13 cellular contexts compared by ENCODE assay signal in the genomic region with DNA sequence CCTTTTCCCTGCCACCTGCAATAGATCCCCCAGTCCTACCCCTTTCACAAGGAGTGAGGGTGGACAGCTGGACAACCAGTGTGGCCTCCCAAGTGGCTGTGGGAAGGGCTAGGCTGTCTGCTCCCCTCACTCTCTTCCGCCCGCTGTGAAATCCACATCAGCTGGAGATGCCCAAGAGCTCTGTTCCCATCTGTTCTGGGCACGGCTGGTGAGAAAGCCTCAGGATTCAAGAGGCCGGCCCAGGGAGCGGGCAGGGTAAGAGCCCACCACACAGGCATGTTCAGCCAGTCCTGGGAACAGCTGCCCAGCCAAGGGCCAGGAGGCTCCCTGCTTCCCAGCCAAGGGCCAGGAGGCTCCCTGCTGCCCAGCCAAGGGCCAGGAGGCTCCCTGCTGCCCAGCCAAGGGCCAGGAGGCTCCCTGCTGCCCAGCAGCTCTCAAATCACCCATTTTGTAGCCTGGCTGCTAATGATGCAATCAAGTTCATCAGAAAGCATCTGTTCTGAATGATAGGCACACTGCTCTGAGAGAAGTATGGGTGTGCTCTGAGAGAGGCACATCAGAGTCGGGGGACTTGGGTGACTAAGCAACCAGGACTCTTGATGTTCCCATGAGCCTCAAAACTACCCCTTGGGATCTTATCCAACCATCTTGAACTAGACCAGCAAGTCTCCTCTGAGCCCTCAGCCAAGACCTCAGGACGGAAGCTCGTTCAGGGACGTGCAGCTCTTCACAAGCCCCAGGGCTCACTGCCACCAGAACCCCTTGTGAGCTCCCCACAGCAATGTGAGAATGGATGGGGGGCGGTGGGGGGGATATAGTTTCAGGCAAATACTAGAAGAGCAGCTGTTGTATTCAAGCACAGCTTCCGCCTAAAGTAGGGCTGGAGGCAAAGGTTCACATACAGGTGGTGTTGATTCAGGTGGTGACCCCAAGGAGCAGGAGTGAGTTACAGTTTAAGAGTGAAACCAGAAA. TPM values are rescaled to one million over a fixed set of nuclear protein-coding genes. Genes with fewer than 3 reads are reported as not detected.
DNase-seq lines count a peak whose midpoint lies in the region; ATAC-seq and TF ChIP-seq lines count a peak whose summit lies in the region.
"Had no signal": no experiment of that assay in that cellular context is flagged by ENCODE, and none has a peak within 500 bp of the region (broad histone marks: within the 10 kb centered on the region; RNA-seq: fewer than 3 reads in every experiment).

No MANE protein-coding gene starts in this region.

- H3K27me3 ChIP-seq in A673 (replicated peaks; ENCODE audit: insufficient read depth, low read depth, low read length, poor library complexity) (no peaks in the 10 kb centered on the region), SJCRH30 (no peaks in the 10 kb centered on the region)
- no peaks in the 10 kb centered on the region for H3K27me3 ChIP-seq in naive thymus-derived CD4-positive, alpha-beta T cell (ENCODE audit: control insufficient read depth in 2 of 2, insufficient read depth in 2 of 2, low read length in 2 of 2)
- H3K27me3 ChIP-seq: upper lobe of left lung had no signal

- peaks cover 0 to 14% (median 6%) of the 10 kb centered on the region in 7 donors for H3K4me1 Mint-ChIP-seq in naive thymus-derived CD4-positive, alpha-beta T cell
- H3K4me1 Mint-ChIP-seq in activated CD8-positive, alpha-beta T cell treated with anti-CD3 and anti-CD28 coated beads, Interleukin-2, amount 10 ng/mL, durations not matched to agents 7 days and 5 days (ENCODE audit: low read depth): peaks cover 11% of the 10 kb centered on the region

- BruUV-seq in A673 (replicated peaks; lab: Mats Ljungman, UMichigan): no TSS peak

- no peaks in the 10 kb centered on the region for H3K9me3 ChIP-seq in A673 (ENCODE audit: low read depth, low read length, poor library complexity, severe bottlenecking)
- no peaks in the 10 kb centered on the region for H3K9me3 ChIP-seq in SJCRH30 (replicated peaks)
- no peaks in the 10 kb centered on the region for H3K9me3 ChIP-seq in naive thymus-derived CD4-positive, alpha-beta T cell (ENCODE audit: control insufficient read depth in 2 of 3, low read length in 3 of 3)
- H3K9me3 ChIP-seq: upper lobe of left lung had no signal

- H3K36me3 ChIP-seq in A673 (ENCODE audit: insufficient read depth, low read length, poor library complexity, severe bottlenecking): no peaks in the 10 kb centered on the region
- no peaks in the 10 kb centered on the region for H3K36me3 ChIP-seq in SJCRH30
- no peaks in the 10 kb centered on the region for H3K36me3 ChIP-seq in naive thymus-derived CD4-positive, alpha-beta T cell (ENCODE audit: control insufficient read depth in 2 of 3, insufficient read depth in 3 of 3, low read length in 3 of 3)
- H3K36me3 ChIP-seq: upper lobe of left lung had no signal

- H3K4me3 ChIP-seq in A673 (ENCODE audit: low read depth, low read length, poor library complexity, severe bottlenecking) (no peak overlapping the region), SJCRH30 (peak overlapping the region; percentile 7; the same call in 1 of the 2 replicates)
- no peak overlapping the region for H3K4me3 ChIP-seq in naive thymus-derived CD4-positive, alpha-beta T cell (ENCODE audit: low read length)
- H3K4me3 ChIP-seq: upper lobe of left lung had no signal

- intact Hi-C loops in A673 (cut with micrococcal nuclease; ENCODE audit: unreplicated experiment): no loop called here
- intact Hi-C loops in naive thymus-derived CD4-positive, alpha-beta T cell (cut with micrococcal nuclease): no loop called here

- no peak overlapping the region for H3K4me3 Mint-ChIP-seq in naive thymus-derived CD4-positive, alpha-beta T cell
- no peak overlapping the region for H3K4me3 Mint-ChIP-seq in activated CD8-positive, alpha-beta T cell treated with anti-CD3 and anti-CD28 coated beads, Interleukin-2, amount 10 ng/mL, durations not matched to agents 7 days and 5 days
- H3K4me3 Mint-ChIP-seq: activated CD4-positive, alpha-beta T cell treated with anti-CD3 and anti-CD28 coated beads for 36 hours had no signal

- DNase-seq in A673 (ENCODE audit: low spot score): no peak
- DNase-seq in SJCRH30: peak; percentile 73 to 86
- no peak for DNase-seq in naive thymus-derived CD4-positive, alpha-beta T cell
- no peak for DNase-seq in activated CD8-positive, alpha-beta T cell treated with anti-CD3 and anti-CD28 coated beads, Interleukin-2, amount 10 ng/mL, durations not matched to agents 7 days and 5 days
- no peak for DNase-seq in UCSD-AML1 (lab: John Stamatoyannopoulos, UW; ENCODE audit: unreplicated experiment)
- DNase-seq: foreskin keratinocyte, KBM-7, OCI-M1 had no signal

- ATAC-seq in GM19372 (IDR thresholded peaks at IDR 0.05; ENCODE audit: low read depth, unreplicated experiment) (peak; percentile 17), HG02943 (IDR thresholded peaks at IDR 0.05; ENCODE audit: low read depth, unreplicated experiment) (peak; percentile 43), HG03439 (IDR thresholded peaks at IDR 0.05; ENCODE audit: unreplicated experiment) (no peak)
- ATAC-seq in naive thymus-derived CD4-positive, alpha-beta T cell: no peak
- no peak for ATAC-seq in activated CD8-positive, alpha-beta T cell treated with anti-CD3 and anti-CD28 coated beads, Interleukin-2, amount 10 ng/mL, durations not matched to agents 7 days and 5 days
- ATAC-seq: foreskin keratinocyte had no signal

- H3K27me3 Mint-ChIP-seq in naive thymus-derived CD4-positive, alpha-beta T cell: peaks cover 0 to 61% (median 0%) of the 10 kb centered on the region in 5 donors
- H3K27me3 Mint-ChIP-seq in activated CD8-positive, alpha-beta T cell treated with anti-CD3 and anti-CD28 coated beads, Interleukin-2, amount 10 ng/mL, durations not matched to agents 7 days and 5 days (ENCODE audit: low read depth): peaks cover 28% of the 10 kb centered on the region

- POLR2A ChIA-PET in A673 (lab: Charles Lee; ENCODE audit: low non-redundant PET): interaction anchor here (0.6 kb wide), 1 partner anchor 52 kb away, joined by 18 read pairs; the partner anchor contains the start of gene HES1
- POLR2A ChIA-PET in naive thymus-derived CD4-positive, alpha-beta T cell (lab: Charles Lee): no interaction called here
- POLR2A ChIA-PET in activated CD8-positive, alpha-beta T cell treated with anti-CD3 and anti-CD28 coated beads, Interleukin-2, amount 10 ng/mL, durations not matched to agents 7 days and 5 days (lab: Charles Lee): no interaction called here

- no peaks in the 10 kb centered on the region for H3K9me3 Mint-ChIP-seq in naive thymus-derived CD4-positive, alpha-beta T cell
- H3K9me3 Mint-ChIP-seq in activated CD8-positive, alpha-beta T cell treated with anti-CD3 and anti-CD28 coated beads, Interleukin-2, amount 10 ng/mL, durations not matched to agents 7 days and 5 days (ENCODE audit: insufficient read depth): no peaks in the 10 kb centered on the region

- H3K27ac ChIP-seq in A673 (ENCODE audit: low read depth, low read length, poor library complexity, severe bottlenecking): peak overlapping the region; percentile 48
- H3K27ac ChIP-seq in SJCRH30: peak overlapping the region; percentile 64
- no peak overlapping the region for H3K27ac ChIP-seq in naive thymus-derived CD4-positive, alpha-beta T cell (ENCODE audit: low read depth, low read length)
- H3K27ac ChIP-seq: foreskin keratinocyte, upper lobe of left lung had no signal

- CTCF ChIA-PET in A673 (lab: Charles Lee): no interaction called here
- CTCF ChIA-PET in naive thymus-derived CD4-positive, alpha-beta T cell (lab: Charles Lee): interaction anchor here (0.6 kb wide), 1 partner anchor 203 kb away, joined by 6 read pairs; no protein-coding TSS in a partner anchor
- CTCF ChIA-PET in activated CD8-positive, alpha-beta T cell treated with anti-CD3 and anti-CD28 coated beads, Interleukin-2, amount 10 ng/mL, durations not matched to agents 7 days and 5 days (lab: Charles Lee): no interaction called here

- H3K36me3 Mint-ChIP-seq in naive thymus-derived CD4-positive, alpha-beta T cell: no peaks in the 10 kb centered on the region
- H3K36me3 Mint-ChIP-seq in activated CD8-positive, alpha-beta T cell treated with anti-CD3 and anti-CD28 coated beads, Interleukin-2, amount 10 ng/mL, durations not matched to agents 7 days and 5 days (ENCODE audit: low read depth): no peaks in the 10 kb centered on the region

- TF ChIP-seq CTCF in A673 (conservative IDR thresholded peaks at IDR 0.05; ENCODE audit: low read depth, low read length): no peak

- H3K27ac Mint-ChIP-seq in naive thymus-derived CD4-positive, alpha-beta T cell: no peak overlapping the region
- H3K27ac Mint-ChIP-seq in activated CD8-positive, alpha-beta T cell treated with anti-CD3 and anti-CD28 coated beads, Interleukin-2, amount 10 ng/mL, durations not matched to agents 7 days and 5 days: no peak overlapping the region
- H3K27ac Mint-ChIP-seq: activated CD4-positive, alpha-beta T cell treated with anti-CD3 and anti-CD28 coated beads for 36 hours had no signal

- H3K4me1 ChIP-seq in A673 (ENCODE audit: insufficient read depth, low read length, poor library complexity, severe bottlenecking) (peaks cover 52% of the 10 kb centered on the region), SJCRH30 (peaks cover 23% of the 10 kb centered on the region)
- H3K4me1 ChIP-seq in naive thymus-derived CD4-positive, alpha-beta T cell (ENCODE audit: control insufficient read depth in 2 of 2, insufficient read depth in 2 of 2, low read length in 2 of 2): no peaks in the 10 kb centered on the region
- H3K4me1 ChIP-seq: foreskin keratinocyte had no signal

RNA-seq across cellular contexts. Expression of gene HES1, which starts 52.4 kb away (rescaled TPM):
- total RNA-seq in A673 (2021): 136 and 139 TPM in 2 replicates
- total RNA-seq in SJCRH30 (2014; rRNA removed; shearing (Covaris generic)): 18.7 and 21.6 TPM in 2 replicates
- total RNA-seq in naive thymus-derived CD4-positive, alpha-beta T cell: 1 to 10 TPM in 3 of 5 experiments, not detected in 2; 3.9 to 4.2 (median 4.2) TPM
- not detected for polyA plus RNA-seq in naive thymus-derived CD4-positive, alpha-beta T cell
- not detected for total RNA-seq in activated CD8-positive, alpha-beta T cell treated with anti-CD3 and anti-CD28 coated beads, Interleukin-2, amount 10 ng/mL, durations not matched to agents 7 days and 5 days

Comparison
In these comparisons a context has a peak if more than half of its experiments do, and no peak if none do; other contexts are left out.
1. DNase-seq: peak in SJCRH30 (2 of 2); none in A673 (single experiment), naive thymus-derived CD4-positive, alpha-beta T cell (0 of 9), activated CD8-positive, alpha-beta T cell treated with anti-CD3 and anti-CD28 coated beads, Interleukin-2, amount 10 ng/mL, durations not matched to agents 7 days and 5 days (single experiment) and UCSD-AML1 (single experiment).
2. ATAC-seq: peak in GM19372 (single experiment) and HG02943 (single experiment); none in naive thymus-derived CD4-positive, alpha-beta T cell (single experiment), activated CD8-positive, alpha-beta T cell treated with anti-CD3 and anti-CD28 coated beads, Interleukin-2, amount 10 ng/mL, durations not matched to agents 7 days and 5 days (single experiment) and HG03439 (single experiment).